1 cellular context compared by ENCODE assay signal in the genomic region with DNA sequence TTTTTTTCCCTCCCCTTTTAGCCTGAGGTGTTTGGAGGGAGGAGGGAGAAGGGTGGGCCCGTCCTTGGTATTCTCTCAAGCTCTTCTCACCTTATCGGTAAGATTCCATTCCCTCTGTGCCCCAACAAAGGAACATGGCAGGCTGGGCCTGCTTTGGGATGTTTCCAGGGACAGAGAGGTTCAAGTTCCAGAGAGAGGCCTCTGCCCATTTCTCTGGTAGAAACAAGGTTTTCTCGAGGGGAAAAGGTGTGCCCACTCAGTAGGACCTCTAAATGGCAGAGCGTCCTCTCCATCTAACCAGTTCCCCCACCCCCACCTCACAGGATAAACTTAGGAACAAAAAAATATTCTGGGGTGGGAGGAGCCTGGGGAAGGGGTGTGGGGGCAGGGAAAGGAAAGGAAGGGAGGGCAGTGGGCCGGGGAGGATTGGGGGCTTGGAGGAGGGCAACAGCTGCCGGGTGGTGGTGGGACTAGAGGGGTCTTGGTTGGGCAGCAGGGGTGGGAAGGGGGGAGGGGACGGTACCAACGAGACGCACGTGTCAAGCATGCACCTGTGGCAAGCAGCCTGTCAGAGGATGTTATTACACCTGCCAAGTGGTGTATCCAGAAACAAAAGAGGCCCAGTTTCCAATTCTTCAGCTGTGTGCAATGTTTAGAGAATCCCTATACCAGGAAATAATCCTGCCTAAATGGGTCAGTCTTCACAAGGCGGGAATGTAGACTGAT.
TF ChIP-seq lines count a peak whose summit lies in the region.

No MANE protein-coding gene starts in this region.

TF ChIP-seq in HepG2, 621 proteins besides CTCF, POLR2A, EP300 and RAD21 (continued from another document and continues in another):
- TF ChIP-seq, protein P1, sequence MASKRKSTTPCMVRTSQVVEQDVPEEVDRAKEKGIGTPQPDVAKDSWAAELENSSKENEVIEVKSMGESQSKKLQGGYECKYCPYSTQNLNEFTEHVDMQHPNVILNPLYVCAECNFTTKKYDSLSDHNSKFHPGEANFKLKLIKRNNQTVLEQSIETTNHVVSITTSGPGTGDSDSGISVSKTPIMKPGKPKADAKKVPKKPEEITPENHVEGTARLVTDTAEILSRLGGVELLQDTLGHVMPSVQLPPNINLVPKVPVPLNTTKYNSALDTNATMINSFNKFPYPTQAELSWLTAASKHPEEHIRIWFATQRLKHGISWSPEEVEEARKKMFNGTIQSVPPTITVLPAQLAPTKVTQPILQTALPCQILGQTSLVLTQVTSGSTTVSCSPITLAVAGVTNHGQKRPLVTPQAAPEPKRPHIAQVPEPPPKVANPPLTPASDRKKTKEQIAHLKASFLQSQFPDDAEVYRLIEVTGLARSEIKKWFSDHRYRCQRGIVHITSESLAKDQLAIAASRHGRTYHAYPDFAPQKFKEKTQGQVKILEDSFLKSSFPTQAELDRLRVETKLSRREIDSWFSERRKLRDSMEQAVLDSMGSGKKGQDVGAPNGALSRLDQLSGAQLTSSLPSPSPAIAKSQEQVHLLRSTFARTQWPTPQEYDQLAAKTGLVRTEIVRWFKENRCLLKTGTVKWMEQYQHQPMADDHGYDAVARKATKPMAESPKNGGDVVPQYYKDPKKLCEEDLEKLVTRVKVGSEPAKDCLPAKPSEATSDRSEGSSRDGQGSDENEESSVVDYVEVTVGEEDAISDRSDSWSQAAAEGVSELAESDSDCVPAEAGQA (IDR thresholded peaks at IDR 0.05; ENCODE audit: low read depth): no peak
- TF ChIP-seq, protein P1 (CRISPR knock-in tag; IDR thresholded peaks at IDR 0.05; ENCODE audit: borderline replicate concordance): 0 out of 2 replicates have a peak, but pooled peaks have one; percentile 16
- no peak for TF ChIP-seq RBAK (CRISPR knock-in tag; IDR thresholded peaks at IDR 0.05)
- TF ChIP-seq, protein P2, sequence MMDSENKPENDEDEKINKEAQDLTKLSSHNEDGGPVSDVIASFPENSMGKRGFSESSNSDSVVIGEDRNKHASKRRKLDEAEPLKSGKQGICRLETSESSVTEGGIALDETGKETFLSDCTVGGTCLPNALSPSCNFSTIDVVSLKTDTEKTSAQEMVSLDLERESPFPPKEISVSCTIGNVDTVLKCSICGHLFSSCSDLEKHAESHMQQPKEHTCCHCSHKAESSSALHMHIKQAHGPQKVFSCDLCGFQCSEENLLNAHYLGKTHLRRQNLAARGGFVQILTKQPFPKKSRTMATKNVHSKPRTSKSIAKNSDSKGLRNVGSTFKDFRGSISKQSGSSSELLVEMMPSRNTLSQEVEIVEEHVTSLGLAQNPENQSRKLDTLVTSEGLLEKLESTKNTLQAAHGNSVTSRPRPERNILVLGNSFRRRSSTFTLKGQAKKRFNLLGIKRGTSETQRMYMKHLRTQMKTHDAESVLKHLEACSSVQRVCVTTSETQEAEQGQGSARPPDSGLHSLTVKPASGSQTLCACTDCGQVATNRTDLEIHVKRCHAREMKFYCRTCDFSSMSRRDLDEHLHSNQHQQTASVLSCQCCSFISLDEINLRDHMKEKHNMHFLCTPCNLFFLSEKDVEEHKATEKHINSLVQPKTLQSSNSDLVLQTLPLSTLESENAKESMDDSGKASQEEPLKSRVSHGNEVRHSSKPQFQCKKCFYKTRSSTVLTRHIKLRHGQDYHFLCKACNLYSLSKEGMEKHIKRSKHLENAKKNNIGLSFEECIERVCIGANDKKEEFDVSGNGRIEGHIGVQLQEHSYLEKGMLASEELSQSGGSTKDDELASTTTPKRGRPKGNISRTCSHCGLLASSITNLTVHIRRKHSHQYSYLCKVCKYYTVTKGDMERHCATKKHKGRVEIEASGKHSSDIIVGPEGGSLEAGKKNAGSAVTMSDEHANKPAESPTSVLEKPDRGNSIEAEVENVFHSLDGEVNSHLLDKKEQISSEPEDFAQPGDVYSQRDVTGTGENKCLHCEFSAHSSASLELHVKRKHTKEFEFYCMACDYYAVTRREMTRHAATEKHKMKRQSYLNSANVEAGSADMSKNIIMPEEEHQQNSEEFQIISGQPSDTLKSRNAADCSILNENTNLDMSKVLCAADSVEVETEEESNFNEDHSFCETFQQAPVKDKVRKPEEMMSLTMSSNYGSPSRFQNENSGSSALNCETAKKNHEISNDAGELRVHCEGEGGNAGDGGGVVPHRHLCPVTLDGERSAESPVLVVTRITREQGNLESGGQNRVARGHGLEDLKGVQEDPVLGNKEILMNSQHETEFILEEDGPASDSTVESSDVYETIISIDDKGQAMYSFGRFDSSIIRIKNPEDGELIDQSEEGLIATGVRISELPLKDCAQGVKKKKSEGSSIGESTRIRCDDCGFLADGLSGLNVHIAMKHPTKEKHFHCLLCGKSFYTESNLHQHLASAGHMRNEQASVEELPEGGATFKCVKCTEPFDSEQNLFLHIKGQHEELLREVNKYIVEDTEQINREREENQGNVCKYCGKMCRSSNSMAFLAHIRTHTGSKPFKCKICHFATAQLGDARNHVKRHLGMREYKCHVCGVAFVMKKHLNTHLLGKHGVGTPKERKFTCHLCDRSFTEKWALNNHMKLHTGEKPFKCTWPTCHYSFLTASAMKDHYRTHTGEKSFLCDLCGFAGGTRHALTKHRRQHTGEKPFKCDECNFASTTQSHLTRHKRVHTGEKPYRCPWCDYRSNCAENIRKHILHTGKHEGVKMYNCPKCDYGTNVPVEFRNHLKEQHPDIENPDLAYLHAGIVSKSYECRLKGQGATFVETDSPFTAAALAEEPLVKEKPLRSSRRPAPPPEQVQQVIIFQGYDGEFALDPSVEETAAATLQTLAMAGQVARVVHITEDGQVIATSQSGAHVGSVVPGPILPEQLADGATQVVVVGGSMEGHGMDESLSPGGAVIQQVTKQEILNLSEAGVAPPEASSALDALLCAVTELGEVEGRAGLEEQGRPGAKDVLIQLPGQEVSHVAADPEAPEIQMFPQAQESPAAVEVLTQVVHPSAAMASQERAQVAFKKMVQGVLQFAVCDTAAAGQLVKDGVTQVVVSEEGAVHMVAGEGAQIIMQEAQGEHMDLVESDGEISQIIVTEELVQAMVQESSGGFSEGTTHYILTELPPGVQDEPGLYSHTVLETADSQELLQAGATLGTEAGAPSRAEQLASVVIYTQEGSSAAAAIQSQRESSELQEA (CRISPR knock-in tag; IDR thresholded peaks at IDR 0.05; ENCODE audit: not compliant biosample characterization): no peak
- TF ChIP-seq ZBTB3 (CRISPR knock-in tag; IDR thresholded peaks at IDR 0.05; ENCODE audit: borderline replicate concordance, low read depth): no peak
- TF ChIP-seq KMT2B (CRISPR knock-in tag; IDR thresholded peaks at IDR 0.05): no peak
- TF ChIP-seq CCDC6 (CRISPR knock-in tag; IDR thresholded peaks at IDR 0.05): no peak
- TF ChIP-seq ISL2 (CRISPR knock-in tag; IDR thresholded peaks at IDR 0.05): 0 out of 2 replicates have a peak, but pooled peaks have one; percentile 19
- TF ChIP-seq ZBTB21 (CRISPR knock-in tag; IDR thresholded peaks at IDR 0.05): no peak
- TF ChIP-seq, protein P3, sequence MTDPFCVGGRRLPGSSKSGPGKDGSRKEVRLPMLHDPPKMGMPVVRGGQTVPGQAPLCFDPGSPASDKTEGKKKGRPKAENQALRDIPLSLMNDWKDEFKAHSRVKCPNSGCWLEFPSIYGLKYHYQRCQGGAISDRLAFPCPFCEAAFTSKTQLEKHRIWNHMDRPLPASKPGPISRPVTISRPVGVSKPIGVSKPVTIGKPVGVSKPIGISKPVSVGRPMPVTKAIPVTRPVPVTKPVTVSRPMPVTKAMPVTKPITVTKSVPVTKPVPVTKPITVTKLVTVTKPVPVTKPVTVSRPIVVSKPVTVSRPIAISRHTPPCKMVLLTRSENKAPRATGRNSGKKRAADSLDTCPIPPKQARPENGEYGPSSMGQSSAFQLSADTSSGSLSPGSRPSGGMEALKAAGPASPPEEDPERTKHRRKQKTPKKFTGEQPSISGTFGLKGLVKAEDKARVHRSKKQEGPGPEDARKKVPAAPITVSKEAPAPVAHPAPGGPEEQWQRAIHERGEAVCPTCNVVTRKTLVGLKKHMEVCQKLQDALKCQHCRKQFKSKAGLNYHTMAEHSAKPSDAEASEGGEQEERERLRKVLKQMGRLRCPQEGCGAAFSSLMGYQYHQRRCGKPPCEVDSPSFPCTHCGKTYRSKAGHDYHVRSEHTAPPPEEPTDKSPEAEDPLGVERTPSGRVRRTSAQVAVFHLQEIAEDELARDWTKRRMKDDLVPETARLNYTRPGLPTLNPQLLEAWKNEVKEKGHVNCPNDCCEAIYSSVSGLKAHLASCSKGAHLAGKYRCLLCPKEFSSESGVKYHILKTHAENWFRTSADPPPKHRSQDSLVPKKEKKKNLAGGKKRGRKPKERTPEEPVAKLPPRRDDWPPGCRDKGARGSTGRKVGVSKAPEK (CRISPR knock-in tag; IDR thresholded peaks at IDR 0.05; ENCODE audit: borderline replicate concordance): no peak
- no peak for TF ChIP-seq ZFYVE20 (CRISPR knock-in tag; IDR thresholded peaks at IDR 0.05; ENCODE audit: borderline replicate concordance, low read depth)
- no peak for TF ChIP-seq U2AF1 (optimal IDR thresholded peaks at IDR 0.05; ENCODE audit: low read depth, low read length)
- no peak for TF ChIP-seq ZNF337 (CRISPR knock-in tag; IDR thresholded peaks at IDR 0.05; ENCODE audit: borderline replicate concordance, low read depth)
- TF ChIP-seq AGO2 (optimal IDR thresholded peaks at IDR 0.05; ENCODE audit: low read depth, low read length): no peak
- no peak for TF ChIP-seq KAT7 (CRISPR knock-in tag; IDR thresholded peaks at IDR 0.05; ENCODE audit: borderline replicate concordance)
- no peak for TF ChIP-seq ATF7 (IDR thresholded peaks at IDR 0.05)
- no peak for TF ChIP-seq ATF7 (CRISPR knock-in tag; IDR thresholded peaks at IDR 0.05)
- no peak for TF ChIP-seq SUZ12 (IDR thresholded peaks at IDR 0.05; ENCODE audit: low read depth, low read length)
- TF ChIP-seq, protein P4, sequence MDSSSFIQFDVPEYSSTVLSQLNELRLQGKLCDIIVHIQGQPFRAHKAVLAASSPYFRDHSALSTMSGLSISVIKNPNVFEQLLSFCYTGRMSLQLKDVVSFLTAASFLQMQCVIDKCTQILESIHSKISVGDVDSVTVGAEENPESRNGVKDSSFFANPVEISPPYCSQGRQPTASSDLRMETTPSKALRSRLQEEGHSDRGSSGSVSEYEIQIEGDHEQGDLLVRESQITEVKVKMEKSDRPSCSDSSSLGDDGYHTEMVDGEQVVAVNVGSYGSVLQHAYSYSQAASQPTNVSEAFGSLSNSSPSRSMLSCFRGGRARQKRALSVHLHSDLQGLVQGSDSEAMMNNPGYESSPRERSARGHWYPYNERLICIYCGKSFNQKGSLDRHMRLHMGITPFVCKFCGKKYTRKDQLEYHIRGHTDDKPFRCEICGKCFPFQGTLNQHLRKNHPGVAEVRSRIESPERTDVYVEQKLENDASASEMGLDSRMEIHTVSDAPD (CRISPR knock-in tag; IDR thresholded peaks at IDR 0.05): no peak
- TF ChIP-seq, protein P5, sequence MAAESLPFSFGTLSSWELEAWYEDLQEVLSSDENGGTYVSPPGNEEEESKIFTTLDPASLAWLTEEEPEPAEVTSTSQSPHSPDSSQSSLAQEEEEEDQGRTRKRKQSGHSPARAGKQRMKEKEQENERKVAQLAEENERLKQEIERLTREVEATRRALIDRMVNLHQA (CRISPR knock-in tag; IDR thresholded peaks at IDR 0.05): no peak
- no peak for TF ChIP-seq ZNF788 (CRISPR knock-in tag; IDR thresholded peaks at IDR 0.05; ENCODE audit: borderline replicate concordance)
- no peak for TF ChIP-seq GABPA (IDR thresholded peaks at IDR 0.05; ENCODE audit: low read depth, low read length)
- 0 out of 2 replicates have a peak, but pooled peaks have one; percentile 11 for TF ChIP-seq GABPA (CRISPR knock-in tag; IDR thresholded peaks at IDR 0.05; ENCODE audit: low read depth)
- TF ChIP-seq SRSF4 (IDR thresholded peaks at IDR 0.05; ENCODE audit: low read depth, low read length, poor library complexity, severe bottlenecking): no peak
- no peak for TF ChIP-seq MEIS2 (CRISPR knock-in tag; IDR thresholded peaks at IDR 0.05)
- 0 out of 2 replicates have a peak, but pooled peaks have one; percentile 39 for TF ChIP-seq ZNF317 (CRISPR knock-in tag; IDR thresholded peaks at IDR 0.05)
- no peak for TF ChIP-seq ISX (CRISPR knock-in tag; conservative IDR thresholded peaks at IDR 0.05)
- TF ChIP-seq ADNP (CRISPR knock-in tag; IDR thresholded peaks at IDR 0.05): no peak
- TF ChIP-seq, protein P6, sequence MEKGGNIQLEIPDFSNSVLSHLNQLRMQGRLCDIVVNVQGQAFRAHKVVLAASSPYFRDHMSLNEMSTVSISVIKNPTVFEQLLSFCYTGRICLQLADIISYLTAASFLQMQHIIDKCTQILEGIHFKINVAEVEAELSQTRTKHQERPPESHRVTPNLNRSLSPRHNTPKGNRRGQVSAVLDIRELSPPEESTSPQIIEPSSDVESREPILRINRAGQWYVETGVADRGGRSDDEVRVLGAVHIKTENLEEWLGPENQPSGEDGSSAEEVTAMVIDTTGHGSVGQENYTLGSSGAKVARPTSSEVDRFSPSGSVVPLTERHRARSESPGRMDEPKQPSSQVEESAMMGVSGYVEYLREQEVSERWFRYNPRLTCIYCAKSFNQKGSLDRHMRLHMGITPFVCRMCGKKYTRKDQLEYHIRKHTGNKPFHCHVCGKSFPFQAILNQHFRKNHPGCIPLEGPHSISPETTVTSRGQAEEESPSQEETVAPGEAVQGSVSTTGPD (CRISPR knock-in tag; IDR thresholded peaks at IDR 0.05): peak; percentile 30; the same call in 1 of the 2 replicates
- no peak for TF ChIP-seq HIVEP1 (CRISPR knock-in tag; IDR thresholded peaks at IDR 0.05)
- no peak for TF ChIP-seq IKZF4 (CRISPR knock-in tag; IDR thresholded peaks at IDR 0.05; ENCODE audit: borderline replicate concordance, low read depth, not compliant biosample characterization)
- 0 out of 2 replicates have a peak, but pooled peaks have one; percentile 16 for TF ChIP-seq HNRNPL (IDR thresholded peaks at IDR 0.05; ENCODE audit: low read depth, low read length)
- no peak for TF ChIP-seq ZNF496 (CRISPR knock-in tag; IDR thresholded peaks at IDR 0.05; ENCODE audit: insufficient replicate concordance)
- no peak for TF ChIP-seq RFX1 (IDR thresholded peaks at IDR 0.05)
- 0 out of 2 replicates have a peak, but pooled peaks have one; percentile 4 for TF ChIP-seq MIER3 (CRISPR knock-in tag; IDR thresholded peaks at IDR 0.05; ENCODE audit: borderline replicate concordance)
